In the genomic region with DNA sequence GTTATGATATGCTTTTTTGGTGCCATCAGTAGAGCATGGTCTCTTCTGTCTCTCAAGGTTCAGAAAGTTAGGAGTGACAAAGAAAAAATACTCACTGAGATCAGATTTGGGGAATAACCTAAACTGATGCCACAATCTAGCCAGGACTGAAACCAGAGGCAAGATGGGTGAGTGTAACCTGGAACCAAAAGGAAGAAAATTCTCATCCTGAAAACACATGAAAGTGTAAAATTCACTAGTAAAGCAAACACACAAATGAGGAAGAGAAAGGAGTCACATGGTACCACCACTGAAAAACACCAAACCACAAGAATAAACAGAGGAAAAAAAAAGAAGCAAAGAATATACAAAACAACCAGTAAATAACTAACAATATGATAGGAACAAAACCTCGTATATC, we compare ENCODE assay signal across 14 cellular contexts.
A peak's percentile ranks its signal among the peaks of the same experiment; 100 is the strongest.
DNase-seq lines count a peak whose midpoint lies in the region; ATAC-seq lines count a peak whose summit lies in the region.
"Had no signal": no experiment of that assay in that cellular context is flagged by ENCODE, and none has a peak within 500 bp of the region (broad histone marks: within the 10 kb centered on the region; RNA-seq: fewer than 3 reads in every experiment).

No MANE protein-coding gene starts in this region.

- DNase-seq in cerebellar nuclear complex (lab: John Stamatoyannopoulos, UW) = no peak
- DNase-seq in stimulated activated CD4-positive, alpha-beta T cell treated with anti-CD3 and anti-CD28 coated beads, Interleukin-4, amount 100 ng/mL, for 4 hours = no peak
- DNase-seq: ACHN; activated CD4-positive, alpha-beta T cell treated with anti-CD3 and anti-CD28 coated beads for 1 hour; naive thymus-derived CD8-positive, alpha-beta T cell; spleen; stomach had no signal

- ATAC-seq in GM18499 (IDR thresholded peaks at IDR 0.05; ENCODE audit: insufficient read depth, unreplicated experiment) (peak; percentile 49), GM19452 (IDR thresholded peaks at IDR 0.05; ENCODE audit: unreplicated experiment) (peak; percentile 72), HG02642 (IDR thresholded peaks at IDR 0.05; ENCODE audit: poor library complexity, unreplicated experiment) (peak; percentile 64), HG03457 (IDR thresholded peaks at IDR 0.05; ENCODE audit: unreplicated experiment) (peak; percentile 49), GM18520 (IDR thresholded peaks at IDR 0.05; ENCODE audit: unreplicated experiment) (no peak), HG03521 (IDR thresholded peaks at IDR 0.05; ENCODE audit: unreplicated experiment) (no peak)
- ATAC-seq: activated naive CD4-positive, alpha-beta T cell treated with anti-CD3 and anti-CD28 coated beads, Interleukin-2, amount 50 U/mL, for 72 hours; naive thymus-derived CD8-positive, alpha-beta T cell had no signal

Comparison
In these comparisons a context has a peak if more than half of its experiments do, and no peak if none do; other contexts are left out.
1. ATAC-seq: peak in GM18499 (single experiment), GM19452 (single experiment), HG02642 (single experiment) and HG03457 (single experiment); none in GM18520 (single experiment) and HG03521 (single experiment).